Comparison of ENCODE assay signal across 8 cellular contexts in genomic region chr16:4372315-4372577, GRCh38. TPM values are rescaled to one million over a fixed set of nuclear protein-coding genes. Genes with fewer than 3 reads are reported as not detected.
DNase-seq lines count a peak whose midpoint lies in the region; ATAC-seq, FAIRE-seq and TF ChIP-seq lines count a peak whose summit lies in the region.

No MANE protein-coding gene starts in this region.

- H3K4me2 ChIP-seq in A549 (peak overlapping the region; percentile 97), IMR-90 (ENCODE audit: low read depth, low read length) (peak overlapping the region; percentile 97)

- peak overlapping the region in 2 of 6 donors; percentile 43 to 73 for H3K27ac Mint-ChIP-seq in naive B cell

- H4K8ac ChIP-seq in IMR-90 (ENCODE audit: low read depth in 2 of 2, low read length in 2 of 2), result peak overlapping the region in 1 of 2 experiments; percentile 82; a peak in 2 of 4 replicates

- peaks cover 4 to 69% of the 10 kb centered on the region in 2 experiments; a peak in 3 of 4 replicates for H3K79me1 ChIP-seq in IMR-90 (ENCODE audit: low read depth in 1 of 2, low read length in 2 of 2)

- H2BK15ac ChIP-seq in IMR-90 (ENCODE audit: low read depth, low read length), result peak overlapping the region; percentile 34; the same call in 1 of the 3 replicates

- 0% methylated on average over 4 of the region's 6 CpGs for WGBS in A549 (ENCODE audit: missing lambda C conversion rate)
- 0% methylated on average over 3 of the region's 6 CpGs; no CpG with 5 or more reads in 1 of the 2 experiments for WGBS in IMR-90 (ENCODE audit: extremely low coverage in 2 of 2, insufficient read length in 1 of 2), 2 experiments

- H2BK20ac ChIP-seq in IMR-90 (ENCODE audit: low read depth, low read length), result no peak overlapping the region; the same call in 1 of the 2 replicates

- H3K9me3 ChIP-seq in A549 (no peaks in the 10 kb centered on the region), IMR-90 (ENCODE audit: control insufficient read depth, insufficient read depth, low read length) (no peaks in the 10 kb centered on the region), colonic mucosa (no peaks in the 10 kb centered on the region)

- peak overlapping the region; percentile 96 for H4K91ac ChIP-seq in IMR-90 (ENCODE audit: insufficient read depth, low read depth, low read length)

- peaks cover 11% of the 10 kb centered on the region; the same call in 1 of the 2 replicates for H3K36me3 ChIP-seq in IMR-90 (ENCODE audit: control insufficient read depth, insufficient read depth, low read length)
- H3K36me3 ChIP-seq in colonic mucosa, result no peaks in the 10 kb centered on the region

- H3K9me1 ChIP-seq in IMR-90 (ENCODE audit: insufficient read depth, low read length), result peaks cover 30% of the 10 kb centered on the region

- peak overlapping the region; percentile 96 for H3K23ac ChIP-seq in IMR-90 (ENCODE audit: low read depth, low read length)

- no peaks in the 10 kb centered on the region for H3K36me3 Mint-ChIP-seq in naive B cell

- TF ChIP-seq CTCF in A549 (IDR thresholded peaks at IDR 0.05) (no peak), IMR-90 (conservative IDR thresholded peaks at IDR 0.05; ENCODE audit: low read depth, low read length) (no peak), colonic mucosa (IDR thresholded peaks at IDR 0.05) (no peak)

- POLR2A ChIA-PET in A549 (lab: Yijun Ruan, JAX), result no interaction called here
- POLR2A ChIA-PET in IMR-90 (lab: Charles Lee; ENCODE audit: unreplicated experiment), result no interaction called here

- peak overlapping the region; percentile 83 for H2AK9ac ChIP-seq in IMR-90 (replicated peaks; ENCODE audit: low read depth, low read length, poor library complexity)

- H3K14ac ChIP-seq in IMR-90 (replicated peaks; ENCODE audit: low read depth, low read length), result peak overlapping the region; percentile 98

- peak overlapping the region; percentile 91 for H2BK5ac ChIP-seq in IMR-90 (ENCODE audit: low read depth, low read length, poor library complexity, severe bottlenecking)

- TF ChIP-seq POLR2A in A549 (IDR thresholded peaks at IDR 0.05; ENCODE audit: low read length) (no peak), IMR-90 (IDR thresholded peaks at IDR 0.05; ENCODE audit: low read depth, low read length) (no peak)

- peak overlapping the region; percentile 65 for H4K5ac ChIP-seq in IMR-90 (ENCODE audit: low read depth, low read length)

- DNase-seq in A549 (ENCODE audit: low read depth in 1 of 2, low spot score in 1 of 2) (no peak), IMR-90 (no peak), colonic mucosa (no peak), naive B cell (no peak), NCI-H524 treated with DMSO at 0.1 percent for 48 hours (lab: John Stamatoyannopoulos, UW) (no peak), activated gamma-delta T cell treated with Interleukin-2 at 50 U/mL for 16 hours (no peak)

- in situ Hi-C loops in IMR-90 (cut with MboI; ENCODE audit: low sequenced_read_pairs), result no loop called here

- H3K4me3 Mint-ChIP-seq in naive B cell, result peak overlapping the region in 7 of 8 donors; percentile 73 to 89 (median 84)

- H2AK5ac ChIP-seq in IMR-90 (ENCODE audit: low read depth, low read length), result peak overlapping the region; percentile 98

- peaks cover 69% of the 10 kb centered on the region for H3K4me1 ChIP-seq in A549
- peaks cover 46% of the 10 kb centered on the region for H3K4me1 ChIP-seq in IMR-90 (ENCODE audit: control insufficient read depth, insufficient read depth, low read length)
- H3K4me1 ChIP-seq in colonic mucosa, result peaks cover 3% of the 10 kb centered on the region

- ATAC-seq in A549 (peak in 1 of 2 experiments; percentile 0; a peak in 1 of 6 replicates), IMR-90 (ENCODE audit: low read depth) (no peak), naive B cell (ENCODE audit: low read depth in 2 of 2) (no peak), GM21717 (IDR thresholded peaks at IDR 0.05; ENCODE audit: unreplicated experiment) (no peak), HG03521 (IDR thresholded peaks at IDR 0.05; ENCODE audit: unreplicated experiment) (no peak)

- intact Hi-C loops in IMR-90 (cut with micrococcal nuclease) (no loop called here), colonic mucosa (cut with DNase I) (no loop called here)

- peak overlapping the region; percentile 74 to 94 for H3K27ac ChIP-seq in A549
- peak overlapping the region; percentile 99 for H3K27ac ChIP-seq in IMR-90 (ENCODE audit: insufficient read depth, low read length)
- peak overlapping the region; percentile 45 for H3K27ac ChIP-seq in colonic mucosa

- FAIRE-seq in A549 (lab: Jason Lieb, UNC), result no peak

- BruUV-seq in IMR-90 (replicated peaks; lab: Mats Ljungman, UMichigan), result no TSS peak

- H3K56ac ChIP-seq in IMR-90 (ENCODE audit: extremely low read depth, insufficient read depth, low read length), result peak overlapping the region; percentile 76; the same call in 1 of the 2 replicates

- no peak for TF ChIP-seq EP300 in A549 (IDR thresholded peaks at IDR 0.05)

- dilution Hi-C loops in IMR-90 (cut with HindIII; ENCODE audit: low sequenced_read_pairs, unreplicated experiment), result no loop called here

- TF ChIP-seq RAD21 in A549 (conservative IDR thresholded peaks at IDR 0.05 in 1 of 2, IDR thresholded peaks at IDR 0.05 in 1 of 2) (no peak), IMR-90 (IDR thresholded peaks at IDR 0.05; ENCODE audit: low read length) (no peak)

- H3K18ac ChIP-seq in IMR-90 (ENCODE audit: low read depth, low read length), result peak overlapping the region; percentile 88

- peak overlapping the region; percentile 91; the same call in 1 of the 2 replicates for H2BK120ac ChIP-seq in IMR-90 (ENCODE audit: low read depth, low read length)

- H3K4ac ChIP-seq in IMR-90 (ENCODE audit: low read depth, low read length), result peak overlapping the region; percentile 96

- peak overlapping the region; percentile 89 for H3K9ac ChIP-seq in IMR-90 (ENCODE audit: low read depth, low read length)
- H3K9ac ChIP-seq in colonic mucosa (ENCODE audit: low read depth in 2 of 2, low read length in 2 of 2), result peak overlapping the region; percentile 73 to 74

- H3K27me3 Mint-ChIP-seq in naive B cell, result no peaks in the 10 kb centered on the region

- CTCF ChIA-PET in A549 (lab: Yijun Ruan, JAX) (interaction anchor here (0.5 to 25.9 kb wide), 2 partner anchors 34 to 48 kb away, joined by 3 to 638 read pairs; no protein-coding TSS in a partner anchor), IMR-90 (lab: Yijun Ruan, JAX) (no interaction called here)

- peaks cover 62% of the 10 kb centered on the region for H4K20me1 ChIP-seq in IMR-90 (ENCODE audit: insufficient read depth, low read length)

- peaks cover 8 to 23% (median 22%) of the 10 kb centered on the region in 3 donors for H3K4me1 Mint-ChIP-seq in naive B cell

- H3K9me3 Mint-ChIP-seq in naive B cell, result no peaks in the 10 kb centered on the region

- H2AFZ ChIP-seq in IMR-90 (replicated peaks; ENCODE audit: low read length, poor library complexity), result peak overlapping the region; percentile 64

- H3K4me3 ChIP-seq in A549 (peak overlapping the region; percentile 70), IMR-90 (ENCODE audit: insufficient read depth, low read depth, low read length) (peak overlapping the region; percentile 87), colonic mucosa (peak overlapping the region; percentile 52)

- H3K27me3 ChIP-seq in IMR-90 (ENCODE audit: control insufficient read depth, insufficient read depth, low read length) (no peaks in the 10 kb centered on the region), colonic mucosa (no peaks in the 10 kb centered on the region)

RNA-seq across cellular contexts. Expression of gene VASN, which starts 0.6 kb away (rescaled TPM):
- polyA plus RNA-seq in A549 (2011; rRNA removed) (2.0 and 2.3 TPM in 2 replicates), A549 (2017; fragmentation: RNase III; extraction: RNeasy Plus Mini Kit Qiagen cat#74134 plus additional on column Dnase treatment) (4.0 to 4.7 TPM (median 4.2 TPM) in 3 replicates), IMR-90 (2012; rRNA removed) (83.8 and 87.2 TPM in 2 replicates), naive B cell (ENCODE audit: low read depth in 6 of 6) (under 1 TPM in 3 of 6 donors, not detected in 3; 0.13 to 0.21 (median 0.16) TPM)
- 6.1 and 9.5 TPM in 2 replicates for polyA plus RNA-seq in A549 (2012; cell fraction: cytosol; rRNA removed)
- polyA plus RNA-seq in A549 (2012; cell fraction: nucleus; rRNA removed), result 14.0 and 32.6 TPM in 2 replicates
- polyA minus RNA-seq in A549 (2011; rRNA and poly(A)+ RNA removed), result 1.3 and 1.8 TPM in 2 replicates
- total RNA-seq in IMR-90 (2012; rRNA removed) (9.3 and 10.3 TPM in 2 replicates), colonic mucosa (1 to 10 TPM; 2.7 to 4.1 TPM)
- 83.6 and 183 TPM in 2 replicates for polyA plus RNA-seq in IMR-90 (2012; cell fraction: cytosol; rRNA removed)
- polyA plus RNA-seq in IMR-90 (2012; cell fraction: nucleus; rRNA removed; ENCODE audit: low replicate concordance), result 42.8 and 134 TPM in 2 replicates

RNA-seq across cellular contexts. Expression of gene PAM16, which starts 21.1 kb away (rescaled TPM):
- polyA plus RNA-seq in A549 (2011; rRNA removed) (42.5 and 55.1 TPM in 2 replicates), A549 (2017; fragmentation: RNase III; extraction: RNeasy Plus Mini Kit Qiagen cat#74134 plus additional on column Dnase treatment) (58.7 to 64.3 TPM (median 59.1 TPM) in 3 replicates), IMR-90 (2012; rRNA removed) (48.4 and 69.5 TPM in 2 replicates), naive B cell (ENCODE audit: low read depth in 6 of 6) (10 to 100 TPM; 33.1 to 54.6 (median 47.6) TPM)
- polyA plus RNA-seq in A549 (2012; cell fraction: cytosol; rRNA removed), result 169 and 194 TPM in 2 replicates
- polyA plus RNA-seq in A549 (2012; cell fraction: nucleus; rRNA removed), result 144 and 160 TPM in 2 replicates
- 9.2 and 9.3 TPM in 2 replicates for polyA minus RNA-seq in A549 (2011; rRNA and poly(A)+ RNA removed)
- total RNA-seq in IMR-90 (2012; rRNA removed) (17.9 and 25.6 TPM in 2 replicates), colonic mucosa (10 to 100 TPM; 28.2 to 43.6 TPM)
- polyA plus RNA-seq in IMR-90 (2012; cell fraction: cytosol; rRNA removed), result 84.0 and 105 TPM in 2 replicates
- polyA plus RNA-seq in IMR-90 (2012; cell fraction: nucleus; rRNA removed; ENCODE audit: low replicate concordance), result 70.0 and 101 TPM in 2 replicates

RNA-seq across cellular contexts. Expression of gene CORO7, which starts 44.1 kb away (rescaled TPM):
- polyA plus RNA-seq in A549 (2011; rRNA removed), result 5.7 and 6.0 TPM in 2 replicates
- polyA plus RNA-seq in A549 (2012; cell fraction: cytosol; rRNA removed), result 13.3 and 15.4 TPM in 2 replicates
- 97.0 and 109 TPM in 2 replicates for polyA plus RNA-seq in A549 (2012; cell fraction: nucleus; rRNA removed)
- polyA plus RNA-seq in A549 (2017; fragmentation: RNase III; extraction: RNeasy Plus Mini Kit Qiagen cat#74134 plus additional on column Dnase treatment), result 11.1 to 12.6 TPM (median 11.9 TPM) in 3 replicates
- 19.1 and 19.6 TPM in 2 replicates for polyA minus RNA-seq in A549 (2011; rRNA and poly(A)+ RNA removed)
- total RNA-seq in IMR-90 (2012; rRNA removed), result 6.3 and 7.8 TPM in 2 replicates
- polyA plus RNA-seq in IMR-90 (2012; rRNA removed), result 23.6 and 26.7 TPM in 2 replicates
- 4.2 and 9.3 TPM in 2 replicates for polyA plus RNA-seq in IMR-90 (2012; cell fraction: cytosol; rRNA removed)
- 135 and 301 TPM in 2 replicates for polyA plus RNA-seq in IMR-90 (2012; cell fraction: nucleus; rRNA removed; ENCODE audit: low replicate concordance)
- 10 to 100 TPM; 37.2 to 55.9 TPM for total RNA-seq in colonic mucosa
- 10 to 100 TPM in 5 of 6 donors, 1 to 10 TPM in 1; 9.0 to 40.1 (median 20.7) TPM for polyA plus RNA-seq in naive B cell (ENCODE audit: low read depth in 6 of 6)

RNA-seq across cellular contexts. Expression of gene DNAJA3, which starts 53.4 kb away (rescaled TPM):
- 70.9 and 77.2 TPM in 2 replicates for polyA plus RNA-seq in A549 (2011; rRNA removed)
- polyA plus RNA-seq in A549 (2012; cell fraction: cytosol; rRNA removed), result 103 and 111 TPM in 2 replicates
- 109 and 116 TPM in 2 replicates for polyA plus RNA-seq in A549 (2012; cell fraction: nucleus; rRNA removed)
- polyA plus RNA-seq in A549 (2017; fragmentation: RNase III; extraction: RNeasy Plus Mini Kit Qiagen cat#74134 plus additional on column Dnase treatment), result 64.6 to 71.6 TPM (median 66.0 TPM) in 3 replicates
- polyA minus RNA-seq in A549 (2011; rRNA and poly(A)+ RNA removed), result 47.4 and 54.4 TPM in 2 replicates
- 36.9 and 38.0 TPM in 2 replicates for total RNA-seq in IMR-90 (2012; rRNA removed)
- 40.2 TPM in 2 replicates for polyA plus RNA-seq in IMR-90 (2012; rRNA removed)
- 28.2 and 36.0 TPM in 2 replicates for polyA plus RNA-seq in IMR-90 (2012; cell fraction: cytosol; rRNA removed)
- polyA plus RNA-seq in IMR-90 (2012; cell fraction: nucleus; rRNA removed; ENCODE audit: low replicate concordance), result 75.3 and 86.2 TPM in 2 replicates
- total RNA-seq in colonic mucosa, result 10 to 100 TPM; 48.3 to 76.1 TPM
- 10 to 100 TPM; 42.3 to 64.2 (median 44.2) TPM for polyA plus RNA-seq in naive B cell (ENCODE audit: low read depth in 6 of 6)

RNA-seq across cellular contexts. Expression of gene GLIS2, which starts 56.4 kb away (rescaled TPM):
- 5.5 and 6.8 TPM in 2 replicates for polyA plus RNA-seq in A549 (2011; rRNA removed)
- polyA plus RNA-seq in A549 (2012; cell fraction: cytosol; rRNA removed), result 20.8 and 29.4 TPM in 2 replicates
- polyA plus RNA-seq in A549 (2012; cell fraction: nucleus; rRNA removed), result 37.1 and 54.5 TPM in 2 replicates
- polyA plus RNA-seq in A549 (2017; fragmentation: RNase III; extraction: RNeasy Plus Mini Kit Qiagen cat#74134 plus additional on column Dnase treatment), result 15.8 to 19.5 TPM (median 16.3 TPM) in 3 replicates
- polyA minus RNA-seq in A549 (2011; rRNA and poly(A)+ RNA removed), result 3.3 and 6.4 TPM in 2 replicates
- total RNA-seq in IMR-90 (2012; rRNA removed), result 0.36 and 0.56 TPM in 2 replicates
- 8.4 and 9.0 TPM in 2 replicates for polyA plus RNA-seq in IMR-90 (2012; rRNA removed)
- polyA plus RNA-seq in IMR-90 (2012; cell fraction: cytosol; rRNA removed), result 6.1 and 12.6 TPM in 2 replicates
- polyA plus RNA-seq in IMR-90 (2012; cell fraction: nucleus; rRNA removed; ENCODE audit: low replicate concordance), result 15.5 and 36.4 TPM in 2 replicates
- 1 to 10 TPM in 1 of 2 donors, under 1 TPM in 1; 0.89 to 4.1 TPM for total RNA-seq in colonic mucosa
- polyA plus RNA-seq in naive B cell (ENCODE audit: low read depth in 6 of 6), result not detected

Comparison
In these comparisons a context has a peak if more than half of its experiments do, and no peak if none do; other contexts are left out.
1. H3K27ac ChIP-seq: peak in every context shown above with its lines; median percentile 99 in IMR-90; 84 in A549; 45 in colonic mucosa.